In the genomic region with DNA sequence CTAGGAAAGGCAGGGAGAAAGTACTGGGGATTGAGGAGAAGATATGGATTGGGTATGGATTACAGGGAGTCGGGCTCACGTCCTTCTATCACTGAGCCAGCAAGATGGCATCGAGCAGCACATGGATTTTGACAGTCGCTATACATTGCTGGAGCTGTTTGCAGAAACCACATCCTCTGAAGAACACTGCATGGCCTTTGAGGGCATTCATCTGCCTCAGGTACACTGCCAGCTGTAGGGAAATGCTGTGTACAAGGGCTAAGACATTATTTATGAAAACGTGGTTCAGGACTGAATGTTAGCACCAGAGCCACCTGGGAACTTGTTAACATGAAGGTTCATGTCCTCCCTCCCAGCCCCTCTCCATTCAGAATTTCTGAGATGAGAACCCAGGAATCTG, we compare ENCODE assay signal across 1 cellular context.
TF ChIP-seq lines count a peak whose summit lies in the region.

No MANE protein-coding gene starts in this region.

TF ChIP-seq in K562, 482 proteins besides CTCF, POLR2A, EP300 and RAD21:
- TF ChIP-seq ZNF121 (CRISPR knock-in tag; conservative IDR thresholded peaks at IDR 0.05) (no peak), CBFA2T3 (IDR thresholded peaks at IDR 0.05) (peak; percentile 40; the same call in 1 of the 2 replicates), ZNF436 (CRISPR knock-in tag; IDR thresholded peaks at IDR 0.05) (no peak), RBM34 (IDR thresholded peaks at IDR 0.05; ENCODE audit: borderline replicate concordance, insufficient read depth, low read length) (no peak), SMAD2 (IDR thresholded peaks at IDR 0.05; ENCODE audit: low read depth, low read length) (no peak)
- TF ChIP-seq, protein P1, sequence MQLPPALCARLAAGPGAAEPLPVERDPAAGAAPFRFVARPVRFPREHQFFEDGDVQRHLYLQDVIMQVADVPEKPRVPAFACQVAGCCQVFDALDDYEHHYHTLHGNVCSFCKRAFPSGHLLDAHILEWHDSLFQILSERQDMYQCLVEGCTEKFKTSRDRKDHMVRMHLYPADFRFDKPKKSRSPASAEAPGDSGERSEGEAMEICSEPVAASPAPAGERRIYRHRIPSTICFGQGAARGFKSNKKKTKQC (CRISPR knock-in tag; IDR thresholded peaks at IDR 0.05) = no peak
